In genomic region chr12:6278439-6279255, GRCh38 we compare ENCODE assay signal across 8 cellular contexts. TPM values are rescaled to one million over a fixed set of nuclear protein-coding genes. Genes with fewer than 3 reads are reported as not detected.
DNase-seq lines count a peak whose midpoint lies in the region; ATAC-seq and TF ChIP-seq lines count a peak whose summit lies in the region.

No MANE protein-coding gene starts in this region.

- intact Hi-C loops in stomach (cut with DNase I; ENCODE audit: low total_unique reads), result no loop called here

- H3K27me3 Mint-ChIP-seq in CD8-positive, alpha-beta memory T cell, result peaks cover 20 to 55% of the 10 kb centered on the region in 2 donors
- H3K27me3 Mint-ChIP-seq in neural progenitor cell (ENCODE audit: insufficient read depth, low read depth), result peaks cover 17% of the 10 kb centered on the region

- no peaks in the 10 kb centered on the region for H3K9me3 ChIP-seq in CD8-positive, alpha-beta memory T cell (ENCODE audit: low read length)
- H3K9me3 ChIP-seq in neural progenitor cell (ENCODE audit: low read depth) (no peaks in the 10 kb centered on the region), stomach (no peaks in the 10 kb centered on the region)

- H3K4me2 ChIP-seq in neural progenitor cell, result peak overlapping the region; percentile 88

- H3K4me1 ChIP-seq in CD8-positive, alpha-beta memory T cell (ENCODE audit: insufficient read depth, low read length), result peaks cover 4% of the 10 kb centered on the region
- H3K4me1 ChIP-seq in foreskin keratinocyte (peaks cover 32% of the 10 kb centered on the region), neural progenitor cell (peaks cover 21% of the 10 kb centered on the region), stomach (peaks cover 32 to 50% (median 38%) of the 10 kb centered on the region in 4 donors)

- no peak for TF ChIP-seq EP300 in stomach (IDR thresholded peaks at IDR 0.05)

- peak overlapping the region; percentile 55 to 88 (median 75) for H3K4me3 Mint-ChIP-seq in CD8-positive, alpha-beta memory T cell
- H3K4me3 Mint-ChIP-seq in neural progenitor cell, result peak overlapping the region; percentile 82

- peak; percentile 78 to 87 (median 80) for DNase-seq in CD8-positive, alpha-beta memory T cell
- DNase-seq in HT-29 (ENCODE audit: low spot score) (peak; percentile 94), RWPE1 (ENCODE audit: low spot score) (peak; percentile 83), activated gamma-delta T cell treated with Interleukin-2 at 50 U/mL for 16 hours (peak; percentile 81), foreskin keratinocyte (peak; percentile 52 to 72), neural progenitor cell (ENCODE audit: low spot score) (peak; percentile 92), stomach (peak; percentile 89)

- no peak overlapping the region for H3K9ac ChIP-seq in neural progenitor cell

- H2AFZ ChIP-seq in neural progenitor cell (replicated peaks), result peak overlapping the region; percentile 93

- H3K36me3 Mint-ChIP-seq in CD8-positive, alpha-beta memory T cell, result no peaks in the 10 kb centered on the region
- H3K36me3 Mint-ChIP-seq in neural progenitor cell, result no peaks in the 10 kb centered on the region

- H3K27ac ChIP-seq in CD8-positive, alpha-beta memory T cell (ENCODE audit: low read depth, low read length), result no peak overlapping the region
- H3K27ac ChIP-seq in RWPE1, result peak overlapping the region; percentile 87
- peak overlapping the region; percentile 100 for H3K27ac ChIP-seq in foreskin keratinocyte
- no peak overlapping the region for H3K27ac ChIP-seq in neural progenitor cell
- H3K27ac ChIP-seq in stomach, result peak overlapping the region; percentile 86 to 96 (median 92)

- no peaks in the 10 kb centered on the region for H4K20me1 ChIP-seq in neural progenitor cell (ENCODE audit: low read depth)

- peaks cover 28% of the 10 kb centered on the region for H3F3A ChIP-seq in neural progenitor cell (ENCODE audit: low read depth)

- peak; percentile 80 for TF ChIP-seq CTCF in RWPE1 (conservative IDR thresholded peaks at IDR 0.05; ENCODE audit: low read depth)
- peak; percentile 99 for TF ChIP-seq CTCF in foreskin keratinocyte (conservative IDR thresholded peaks at IDR 0.05)
- peak; percentile 80 for TF ChIP-seq CTCF in neural progenitor cell (IDR thresholded peaks at IDR 0.05)
- peak in 5 of 7 experiments; percentile 19 to 100 (median 88) for TF ChIP-seq CTCF in stomach (IDR thresholded peaks at IDR 0.05)

- H3K79me2 ChIP-seq in neural progenitor cell (ENCODE audit: low read depth), result no peaks in the 10 kb centered on the region

- POLR2A ChIA-PET in CD8-positive, alpha-beta memory T cell (lab: Charles Lee), result no interaction called here
- POLR2A ChIA-PET in RWPE1 (lab: Yijun Ruan, JAX; ENCODE audit: low non-redundant PET), result interaction anchor here (1.4 to 2.1 kb wide), 2 partner anchors 77 to 78 kb away, joined by 4 to 11 read pairs; partner anchors contain the start of gene CD9

- ATAC-seq in GM19438 (IDR thresholded peaks at IDR 0.05; ENCODE audit: low read depth, unreplicated experiment) (peak; percentile 56), foreskin keratinocyte (peak; percentile 81)

- CTCF ChIA-PET in CD8-positive, alpha-beta memory T cell (lab: Charles Lee), result interaction anchor here (0.6 to 8.3 kb wide), 23 partner anchors 9 to 290 kb away, joined by 3 to 139 read pairs (median 3); partner anchors contain the start of gene CD9
- CTCF ChIA-PET in RWPE1 (lab: Yijun Ruan, JAX), result interaction anchor here (0.5 to 3.4 kb wide), 16 partner anchors 29 to 290 kb away, joined by 3 to 28 read pairs (median 4); partner anchors contain the start of gene CD9

- H3K4me3 ChIP-seq in CD8-positive, alpha-beta memory T cell (ENCODE audit: low read length), result no peak overlapping the region
- H3K4me3 ChIP-seq in neural progenitor cell (peak overlapping the region; percentile 48), stomach (peak overlapping the region; percentile 39 to 63 (median 52))

- TF ChIP-seq POLR2A in stomach (IDR thresholded peaks at IDR 0.05), result no peak

- 8 to 23% (median 9%) methylated on average over 26 to 88 of the region's 88 CpGs for WGBS in stomach, 5 donors

- peaks cover 5 to 11% (median 7%) of the 10 kb centered on the region in 3 donors for H3K4me1 Mint-ChIP-seq in CD8-positive, alpha-beta memory T cell
- H3K4me1 Mint-ChIP-seq in neural progenitor cell, result peaks cover 52% of the 10 kb centered on the region

- H3K27ac Mint-ChIP-seq in CD8-positive, alpha-beta memory T cell, result peak overlapping the region in 1 of 8 donors; percentile 50
- H3K27ac Mint-ChIP-seq in neural progenitor cell, result no peak overlapping the region

- H3K9me3 Mint-ChIP-seq in CD8-positive, alpha-beta memory T cell, result peaks cover 0 to 2% (median 0%) of the 10 kb centered on the region in 5 donors
- no peaks in the 10 kb centered on the region for H3K9me3 Mint-ChIP-seq in neural progenitor cell

- H3K36me3 ChIP-seq in CD8-positive, alpha-beta memory T cell (ENCODE audit: insufficient read depth, low read length), result no peaks in the 10 kb centered on the region
- no peaks in the 10 kb centered on the region for H3K36me3 ChIP-seq in neural progenitor cell
- H3K36me3 ChIP-seq in stomach, result no peaks in the 10 kb centered on the region

- no peaks in the 10 kb centered on the region for H3K27me3 ChIP-seq in CD8-positive, alpha-beta memory T cell (ENCODE audit: insufficient read depth, low read length, poor library complexity, severe bottlenecking)
- H3K27me3 ChIP-seq in foreskin keratinocyte, result no peaks in the 10 kb centered on the region
- H3K27me3 ChIP-seq in neural progenitor cell, result peaks cover 29% of the 10 kb centered on the region
- H3K27me3 ChIP-seq in stomach, result no peaks in the 10 kb centered on the region

RNA-seq across cellular contexts. Expression of gene PLEKHG6, which starts 31.8 kb away (rescaled TPM):
- not detected for total RNA-seq in CD8-positive, alpha-beta memory T cell
- 0.72 TPM for polyA plus RNA-seq in CD8-positive, alpha-beta memory T cell
- total RNA-seq in HT-29 (2014; rRNA removed; shearing (Covaris generic)), result 90.1 and 94.8 TPM in 2 replicates
- total RNA-seq in foreskin keratinocyte (3.3 and 4.5 TPM in 2 replicates), neural progenitor cell (ENCODE audit: low replicate concordance) (0.86 and 1.7 TPM in 2 replicates), stomach (100 to 1,000 TPM in 1 of 5 donors, 10 to 100 TPM in 3, 1 to 10 TPM in 1; 6.4 to 101 (median 16.2) TPM)
- polyA plus RNA-seq in foreskin keratinocyte (3.5 and 3.6 TPM in 2 replicates), stomach (10 to 100 TPM in 2 of 3 donors, 1 to 10 TPM in 1; 5.9 to 32.3 (median 27.0) TPM)

Comparison
In these comparisons a context has a peak if more than half of its experiments do, and no peak if none do; other contexts are left out.
1. H3K27ac ChIP-seq: peak in RWPE1 (single experiment), foreskin keratinocyte (single experiment) and stomach (5 of 5); none in CD8-positive, alpha-beta memory T cell (single experiment) and neural progenitor cell (single experiment).
2. Peak in every context shown above with its lines, with median percentiles within 50 percentile points of each other: DNase-seq and CTCF ChIP-seq.